In the genomic region with DNA sequence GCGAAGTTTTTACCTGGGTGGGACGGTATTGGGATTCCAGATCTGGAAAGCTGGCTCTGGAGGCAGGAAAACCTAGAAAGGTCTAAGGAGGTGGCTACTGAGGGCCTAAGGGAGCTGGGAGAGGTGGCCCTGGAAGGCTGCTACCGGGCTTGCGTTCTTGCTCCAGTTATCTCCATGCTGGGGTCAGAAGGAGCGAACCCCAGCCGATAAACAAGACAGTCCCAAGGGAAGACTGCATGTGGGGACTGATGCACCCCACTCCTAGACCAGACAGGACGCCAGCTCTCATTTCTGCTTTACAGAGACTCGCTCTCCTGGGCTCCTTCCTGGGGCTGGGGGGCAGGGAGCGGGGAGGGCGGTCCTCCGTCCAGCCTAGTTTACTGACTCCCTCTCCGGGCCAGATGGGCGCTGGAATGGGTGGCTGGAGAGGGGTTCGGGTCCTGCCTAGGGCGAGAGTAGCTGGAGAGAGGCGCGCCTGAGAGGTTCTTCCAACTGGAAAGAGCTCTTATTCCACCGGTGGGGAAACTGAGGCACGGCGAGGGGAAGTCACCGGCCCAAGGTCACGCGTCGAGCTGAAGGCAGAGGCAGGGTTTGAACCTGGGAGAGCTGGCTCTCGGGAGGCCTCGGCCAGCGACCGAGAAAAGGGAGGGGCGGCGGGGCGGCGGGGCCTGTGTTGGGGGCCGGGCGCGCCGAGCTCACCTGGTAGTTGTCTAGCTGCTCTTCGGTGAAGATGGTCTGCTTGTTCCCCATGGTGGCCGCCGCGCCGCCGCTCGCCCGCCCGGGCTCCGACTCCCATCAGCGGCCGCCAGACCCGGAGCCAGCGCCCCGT, we compare ENCODE assay signal across 8 cellular contexts. TPM values are rescaled to one million over a fixed set of nuclear protein-coding genes. Genes with fewer than 3 reads are reported as not detected.
DNase-seq lines count a peak whose midpoint lies in the region; ATAC-seq and TF ChIP-seq lines count a peak whose summit lies in the region.

No MANE protein-coding gene starts in this region.

- peaks cover 6% of the 10 kb centered on the region for H3K4me1 Mint-ChIP-seq in memory B cell

- TF ChIP-seq CTCF in adrenal gland (IDR thresholded peaks at IDR 0.05), result no peak

- H3K4me1 ChIP-seq in adrenal gland (replicated peaks in 1 of 2) (peaks cover 7 to 9% of the 10 kb centered on the region in 2 donors), urinary bladder (ENCODE audit: insufficient read depth) (no peaks in the 10 kb centered on the region)

- WGBS in adrenal gland, 4 donors, result 31 to 55% (median 37%) methylated on average over 24 to 51 of the region's 51 CpGs
- 24% methylated on average over 51 of the region's 51 CpGs for WGBS in urinary bladder

- H3K36me3 ChIP-seq in adrenal gland (replicated peaks in 1 of 2) (no peaks in the 10 kb centered on the region), urinary bladder (ENCODE audit: insufficient read depth) (no peaks in the 10 kb centered on the region)

- peak overlapping the region; percentile 96 for H3K4me3 Mint-ChIP-seq in memory B cell

- H3K27me3 ChIP-seq in adrenal gland, result no peaks in the 10 kb centered on the region

- H3K9me3 ChIP-seq in adrenal gland (replicated peaks in 1 of 3), result no peaks in the 10 kb centered on the region

- no peaks in the 10 kb centered on the region for H3K27me3 Mint-ChIP-seq in memory B cell

- DNase-seq in cardiac septum (ENCODE audit: low spot score) (peak; percentile 70), left cardiac atrium (no peak), adrenal gland (peak in 2 of 7 donors; percentile 23 to 40), memory B cell (ENCODE audit: low spot score in 2 of 2) (no peak), G401 (ENCODE audit: low spot score) (no peak), NCI-H1694 (lab: John Stamatoyannopoulos, UW) (no peak)

- intact Hi-C loops in cardiac septum (cut with DNase I), result loop anchor here (5.0 kb wide), 1 partner anchor 42 kb away; no protein-coding TSS in a partner anchor
- intact Hi-C loops in left cardiac atrium (cut with DNase I), result no loop called here
- intact Hi-C loops in adrenal gland (cut with DNase I), result loop anchor here in 1 of 2 donors (5.0 kb wide), 1 partner anchor 62 kb away; no protein-coding TSS in a partner anchor

- no peaks in the 10 kb centered on the region for H3K36me3 Mint-ChIP-seq in memory B cell

- no peak for TF ChIP-seq POLR2A in adrenal gland (IDR thresholded peaks at IDR 0.05)

- peak overlapping the region in 3 of 5 donors; percentile 68 to 81 (median 73) for H3K27ac ChIP-seq in adrenal gland
- peak overlapping the region; percentile 19 for H3K27ac ChIP-seq in urinary bladder (ENCODE audit: low read depth)

- H3K4me3 ChIP-seq in adrenal gland, result peak overlapping the region in 2 of 4 donors; percentile 57 to 71
- H3K4me3 ChIP-seq in urinary bladder (ENCODE audit: low read depth, low read length), result peak overlapping the region; percentile 69

- no peak for ATAC-seq in left cardiac atrium
- ATAC-seq in HG03196 (IDR thresholded peaks at IDR 0.05; ENCODE audit: unreplicated experiment), result peak; percentile 23
- peak; percentile 67 for ATAC-seq in memory B cell (ENCODE audit: low read depth)

- peak overlapping the region; percentile 91 for H3K27ac Mint-ChIP-seq in memory B cell

- in situ Hi-C loops in G401 (cut with HindIII; ENCODE audit: low sequenced_read_pairs), result no loop called here

- no peaks in the 10 kb centered on the region for H3K9me3 Mint-ChIP-seq in memory B cell

RNA-seq across cellular contexts. Expression of gene CIB2, which starts 0.6 kb away (rescaled TPM):
- total RNA-seq in cardiac septum (16.7 TPM), left cardiac atrium (10 to 100 TPM; 50.3 to 66.9 TPM), adrenal gland (10 to 100 TPM in 7 of 8 donors, 1 to 10 TPM in 1; 9.1 to 37.8 (median 19.7) TPM), urinary bladder (11.4 TPM)
- polyA plus RNA-seq in adrenal gland (10 to 100 TPM in 1 of 3 donors, 1 to 10 TPM in 2; 4.4 to 27.6 (median 5.0) TPM), urinary bladder (6.9 TPM)
- total RNA-seq in G401 (2014; rRNA removed; shearing (Covaris generic)), result 29.7 and 48.3 TPM in 2 replicates

RNA-seq across cellular contexts. Expression of gene IDH3A, which starts 18.5 kb away (rescaled TPM):
- total RNA-seq in cardiac septum, result 370 TPM
- total RNA-seq in left cardiac atrium, result 100 to 1,000 TPM; 353 to 512 TPM
- 100 to 1,000 TPM in 7 of 8 donors, 10 to 100 TPM in 1; 61.5 to 392 (median 132) TPM for total RNA-seq in adrenal gland
- polyA plus RNA-seq in adrenal gland, result 100 to 1,000 TPM in 1 of 3 donors, 10 to 100 TPM in 2; 26.9 to 273 (median 50.5) TPM
- total RNA-seq in urinary bladder, result 24.8 TPM
- polyA plus RNA-seq in urinary bladder, result 39.4 TPM
- total RNA-seq in G401 (2014; rRNA removed; shearing (Covaris generic)), result 53.8 and 68.5 TPM in 2 replicates

RNA-seq across cellular contexts. Expression of gene SH2D7, which starts 38.3 kb away (rescaled TPM):
- total RNA-seq in cardiac septum, result not detected
- not detected for total RNA-seq in left cardiac atrium
- total RNA-seq in adrenal gland, result not detected
- polyA plus RNA-seq in adrenal gland, result not detected
- not detected for total RNA-seq in urinary bladder
- polyA plus RNA-seq in urinary bladder, result not detected
- not detected in 2 replicates for total RNA-seq in G401 (2014; rRNA removed; shearing (Covaris generic))

RNA-seq across cellular contexts. Expression of gene TBC1D2B, which starts 53.2 kb away (rescaled TPM):
- total RNA-seq in cardiac septum, result 11.3 TPM
- 10 to 100 TPM; 20.5 to 23.7 TPM for total RNA-seq in left cardiac atrium
- 10 to 100 TPM; 32.4 to 95.0 (median 66.5) TPM for total RNA-seq in adrenal gland
- 10 to 100 TPM; 16.3 to 24.5 (median 18.2) TPM for polyA plus RNA-seq in adrenal gland
- 55.0 TPM for total RNA-seq in urinary bladder
- 31.6 TPM for polyA plus RNA-seq in urinary bladder
- total RNA-seq in G401 (2014; rRNA removed; shearing (Covaris generic)), result 9.7 and 13.9 TPM in 2 replicates

Comparison
In these comparisons a context has a peak if more than half of its experiments do, and no peak if none do; other contexts are left out.
1. ATAC-seq: peak in HG03196 (single experiment) and memory B cell (single experiment); none in left cardiac atrium (0 of 2).